8 cellular contexts compared by ENCODE assay signal in the genomic region with DNA sequence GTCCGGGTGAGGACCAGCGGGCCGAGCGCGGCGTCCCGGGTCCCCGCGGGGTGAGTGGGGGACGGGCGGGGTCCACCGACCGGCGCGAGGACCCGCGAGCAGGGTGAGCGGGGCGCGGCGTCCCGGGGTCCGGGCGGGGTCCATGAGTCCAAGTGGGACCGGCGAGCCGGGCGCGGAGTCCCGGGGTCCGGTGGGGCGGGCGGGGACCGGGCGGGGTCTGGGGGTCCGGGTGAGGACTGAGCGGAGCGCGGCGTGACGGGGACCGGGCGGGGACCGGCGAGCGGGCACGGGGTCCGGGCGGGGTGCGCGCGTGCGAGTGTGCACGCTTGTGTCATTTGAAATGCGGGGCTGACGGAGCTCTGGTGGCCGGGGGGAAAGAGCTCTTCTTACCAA. TPM values are rescaled to one million over a fixed set of nuclear protein-coding genes. Genes with fewer than 3 reads are reported as not detected.
A peak's percentile ranks its signal among the peaks of the same experiment; 100 is the strongest.
DNase-seq lines count a peak whose midpoint lies in the region; ATAC-seq and TF ChIP-seq lines count a peak whose summit lies in the region.

No MANE protein-coding gene starts in this region.

- H3K4me1 ChIP-seq in KMS-11 (ENCODE audit: low read depth, poor library complexity, severe bottlenecking) (peaks cover 14% of the 10 kb centered on the region), PC-3 (ENCODE audit: insufficient read depth, low read length) (no peaks in the 10 kb centered on the region)
- peaks cover 3% of the 10 kb centered on the region for H3K4me1 ChIP-seq in effector memory CD4-positive, alpha-beta T cell (ENCODE audit: control insufficient read depth, insufficient read depth, low read length, poor library complexity, severe bottlenecking)

- DNase-seq in GM03348 (ENCODE audit: low spot score) (peak; percentile 6), natural killer cell (no peak), NCI-H2081 (lab: John Stamatoyannopoulos, UW) (no peak), hepatic stellate cell (ENCODE audit: low spot score) (no peak), PC-3 (no peak)
- no peak for DNase-seq in effector memory CD4-positive, alpha-beta T cell

- CTCF ChIA-PET in PC-3 (lab: Charles Lee) = no interaction called here

- peaks cover 10 to 11% of the 10 kb centered on the region in 2 donors for H3K4me1 Mint-ChIP-seq in natural killer cell

- H3K4me2 ChIP-seq in KMS-11 (peak overlapping the region; percentile 55), PC-3 (ENCODE audit: low read length) (no peak overlapping the region)

- H3K9ac ChIP-seq in KMS-11 = peak overlapping the region; percentile 69
- H3K9ac ChIP-seq in PC-3 (ENCODE audit: low read length) = no peak overlapping the region

- no peaks in the 10 kb centered on the region for H3K27me3 ChIP-seq in KMS-11 (ENCODE audit: insufficient read depth, low read depth)
- H3K27me3 ChIP-seq in effector memory CD4-positive, alpha-beta T cell (replicated peaks; ENCODE audit: control insufficient read depth, insufficient read depth, low read length, poor library complexity, severe bottlenecking) = peaks cover 48% of the 10 kb centered on the region
- 0 out of 2 replicates have a peak, but pooled peaks cover 3% of the 10 kb centered on the region for H3K27me3 ChIP-seq in PC-3 (ENCODE audit: low read length)

- peaks cover 56 to 84% of the 10 kb centered on the region in 2 donors for H3K27me3 Mint-ChIP-seq in natural killer cell (ENCODE audit: low read depth in 2 of 2)

- BruUV-seq in PC-3 (replicated peaks; lab: Mats Ljungman, UMichigan) = no TSS peak

- H3K27ac ChIP-seq in KMS-11 (peak overlapping the region; percentile 40), PC-3 (ENCODE audit: low read length) (no peak overlapping the region)
- H3K27ac ChIP-seq in effector memory CD4-positive, alpha-beta T cell (ENCODE audit: insufficient read depth, low read length, poor library complexity, severe bottlenecking) = no peak overlapping the region

- ATAC-seq in natural killer cell = peak in 2 of 3 donors; percentile 7 to 30
- no peak for ATAC-seq in PC-3
- ATAC-seq in HG03196 (IDR thresholded peaks at IDR 0.05; ENCODE audit: unreplicated experiment) = no peak

- no peaks in the 10 kb centered on the region for H3K9me3 ChIP-seq in effector memory CD4-positive, alpha-beta T cell (ENCODE audit: control insufficient read depth, low read length)
- no peaks in the 10 kb centered on the region for H3K9me3 ChIP-seq in PC-3 (ENCODE audit: low read length)

- intact Hi-C loops in natural killer cell (cut with micrococcal nuclease) = no loop called here
- intact Hi-C loops in PC-3 (cut with micrococcal nuclease) = no loop called here

- no peaks in the 10 kb centered on the region for H3K9me2 ChIP-seq in PC-3 (replicated peaks; ENCODE audit: low read length)

- no peaks in the 10 kb centered on the region for H4K20me1 ChIP-seq in KMS-11 (ENCODE audit: insufficient read depth)
- H4K20me1 ChIP-seq in PC-3 (ENCODE audit: low read length) = no peaks in the 10 kb centered on the region

- peak overlapping the region; percentile 68 for H3K4me3 Mint-ChIP-seq in natural killer cell

- no peaks in the 10 kb centered on the region for H3F3A ChIP-seq in PC-3 (ENCODE audit: low read length, unreplicated experiment)

- POLR2A ChIA-PET in PC-3 (lab: Charles Lee; ENCODE audit: unreplicated experiment) = no interaction called here

- H2AFZ ChIP-seq in KMS-11 (ENCODE audit: low read depth) (peak overlapping the region; percentile 72), PC-3 (ENCODE audit: low read length) (no peak overlapping the region)

- no peak overlapping the region for H3K4me3 ChIP-seq in KMS-11 (IDR thresholded peaks at IDR 0.05; ENCODE audit: insufficient read depth, low read depth, low read length)
- peak overlapping the region; percentile 49 for H3K4me3 ChIP-seq in effector memory CD4-positive, alpha-beta T cell (ENCODE audit: insufficient read depth, low read depth, low read length, poor library complexity, severe bottlenecking)
- H3K4me3 ChIP-seq in PC-3 (ENCODE audit: low read length) = no peak overlapping the region

- TF ChIP-seq CTCF in KMS-11 (conservative IDR thresholded peaks at IDR 0.05; ENCODE audit: low read depth, low read length) (no peak), natural killer cell (IDR thresholded peaks at IDR 0.05) (no peak), PC-3 (conservative IDR thresholded peaks at IDR 0.05; ENCODE audit: low read depth, low read length) (no peak)

- no peaks in the 10 kb centered on the region for H3K9me3 Mint-ChIP-seq in natural killer cell

- no peaks in the 10 kb centered on the region for H3K36me3 Mint-ChIP-seq in natural killer cell

- H3K27ac Mint-ChIP-seq in natural killer cell = no peak overlapping the region

- H3K36me3 ChIP-seq in KMS-11 (ENCODE audit: insufficient read depth) = no peaks in the 10 kb centered on the region
- H3K36me3 ChIP-seq in effector memory CD4-positive, alpha-beta T cell (ENCODE audit: control insufficient read depth, insufficient read depth, low read length) = no peaks in the 10 kb centered on the region
- no peaks in the 10 kb centered on the region for H3K36me3 ChIP-seq in PC-3 (ENCODE audit: low read depth, low read length)

- H3K79me2 ChIP-seq in KMS-11 (ENCODE audit: insufficient read depth, low read depth) (no peaks in the 10 kb centered on the region), PC-3 (ENCODE audit: low read length) (no peaks in the 10 kb centered on the region)

RNA-seq across cellular contexts. Expression of a gene that starts 0.8 kb away (rescaled TPM):
- total RNA-seq in natural killer cell (100 to 1,000 TPM; 282 to 298 (median 295) TPM), PC-3 (2014; rRNA removed) (not detected in 2 replicates)

Comparison
In these comparisons a context has a peak if more than half of its experiments do, and no peak if none do; other contexts are left out.
1. ATAC-seq: peak in natural killer cell (2 of 3); none in PC-3 (single experiment) and HG03196 (single experiment).
2. RNA of a gene that starts 0.8 kb away (total RNA-seq): 282 to 298 TPM in natural killer cell; not detected in PC-3; every median in the first group is over 100 times any median in the second.